In the genomic region with DNA sequence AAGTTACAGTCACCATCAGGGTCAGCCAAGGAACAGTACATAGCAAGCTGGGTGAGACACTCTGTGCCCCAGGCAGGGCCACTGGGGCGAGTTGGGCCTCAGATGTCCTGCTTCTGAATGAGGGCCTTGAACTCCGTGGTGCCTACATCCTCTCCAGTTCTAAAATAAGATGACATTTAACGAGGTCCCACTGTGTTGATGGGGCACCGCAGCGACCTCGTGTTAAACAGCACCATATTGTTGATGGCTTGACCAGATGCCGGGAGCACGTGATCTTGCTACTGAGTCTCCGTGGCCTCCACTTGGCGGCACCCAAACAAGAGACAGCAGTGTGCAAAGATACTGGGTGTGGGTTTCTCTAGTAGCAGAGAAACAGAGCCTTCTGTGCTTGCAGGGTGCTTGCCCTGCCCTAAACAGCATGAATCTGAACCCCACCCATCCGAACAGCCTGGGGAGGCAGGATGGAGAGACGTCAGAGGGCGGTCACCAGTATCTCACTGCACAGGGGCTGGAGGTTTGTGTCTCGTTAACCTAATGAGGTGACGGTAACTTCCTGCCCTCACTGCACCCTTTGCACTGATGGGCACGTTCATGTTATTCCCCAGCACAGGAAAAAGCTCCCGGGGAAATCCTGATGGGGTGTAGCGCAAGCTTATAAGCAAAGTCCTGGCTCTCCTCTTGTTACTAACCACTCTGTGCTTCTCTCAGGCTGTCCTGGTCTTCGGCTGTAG, we compare ENCODE assay signal across 22 cellular contexts.
"Had no signal": no experiment of that assay in that cellular context is flagged by ENCODE, and none has a peak within 500 bp of the region (broad histone marks: within the 10 kb centered on the region; RNA-seq: fewer than 3 reads in every experiment).

No MANE protein-coding gene starts in this region.

- H3K4me1 ChIP-seq: esophagus muscularis mucosa, lower lobe of right lung, psoas muscle, suprapubic skin, thyroid gland, vagina had no signal

- H3K4me3 Mint-ChIP-seq: memory B cell; natural killer cell treated with Interleukin-12 subunit alpha and Interleukin-12 subunit beta and Interleukin-15 and Interleukin-18, amount 100 ng/mL, for 72 hours; stimulated activated effector memory CD8-positive, alpha-beta T cell treated with anti-CD3 and anti-CD28 coated beads, Interleukin-12 subunit alpha, Interleukin-12 subunit beta, amount 100 ng/mL, for 72 hours had no signal

- H3K27ac Mint-ChIP-seq: memory B cell; natural killer cell treated with Interleukin-12 subunit alpha and Interleukin-12 subunit beta and Interleukin-15 and Interleukin-18, amount 100 ng/mL, for 72 hours; stimulated activated effector memory CD8-positive, alpha-beta T cell treated with anti-CD3 and anti-CD28 coated beads, Interleukin-12 subunit alpha, Interleukin-12 subunit beta, amount 100 ng/mL, for 72 hours had no signal

- H3K9me3 ChIP-seq: lower lobe of right lung, suprapubic skin, thyroid gland, vagina had no signal

- H3K4me3 ChIP-seq: dorsolateral prefrontal cortex, esophagus muscularis mucosa, hepatocyte, lower lobe of right lung, psoas muscle, smooth muscle cell, suprapubic skin, thyroid gland, upper lobe of left lung, vagina had no signal

- DNase-seq: central memory CD4-positive, alpha-beta T cell; cortex of kidney; dorsolateral prefrontal cortex; effector CD8-positive, alpha-beta T cell; lower lobe of right lung; midbrain; psoas muscle; retina; stimulated activated CD4-positive, alpha-beta T cell treated with anti-CD3 and anti-CD28 coated beads, Interleukin-4, amount 100 ng/mL, for 1 hour; stimulated activated CD8-positive, alpha-beta memory T cell treated with anti-CD3 and anti-CD28 coated beads, Interleukin-4, amount 100 ng/mL, for 48 hours; stimulated activated naive CD8-positive, alpha-beta T cell treated with anti-CD3 and anti-CD28 coated beads, Interleukin-15, Interleukin-2, amounts not matched to agents 100 U/mL and 50 U/mL, for 24 hours; thyroid gland; upper lobe of left lung had no signal

- H3K4me1 Mint-ChIP-seq: stimulated activated effector memory CD8-positive, alpha-beta T cell treated with anti-CD3 and anti-CD28 coated beads, Interleukin-12 subunit alpha, Interleukin-12 subunit beta, amount 100 ng/mL, for 72 hours had no signal

- H3K9me3 Mint-ChIP-seq: natural killer cell treated with Interleukin-12 subunit alpha and Interleukin-12 subunit beta and Interleukin-15 and Interleukin-18, amount 100 ng/mL, for 72 hours had no signal

- H3K27ac ChIP-seq: dorsolateral prefrontal cortex, epithelial cell of prostate, hepatocyte, lower lobe of right lung, psoas muscle, suprapubic skin, thyroid gland, upper lobe of left lung, vagina had no signal

- ATAC-seq: lower lobe of right lung; natural killer cell treated with Interleukin-12 subunit alpha and Interleukin-12 subunit beta and Interleukin-15 and Interleukin-18, amount 100 ng/mL, for 72 hours; psoas muscle; stimulated activated effector memory CD8-positive, alpha-beta T cell treated with anti-CD3 and anti-CD28 coated beads, Interleukin-12 subunit alpha, Interleukin-12 subunit beta, amount 100 ng/mL, for 72 hours; stimulated activated naive CD8-positive, alpha-beta T cell treated with anti-CD3 and anti-CD28 coated beads, Interleukin-15, Interleukin-2, amounts not matched to agents 100 U/mL and 50 U/mL, for 24 hours had no signal

- H3K36me3 Mint-ChIP-seq: memory B cell; natural killer cell treated with Interleukin-12 subunit alpha and Interleukin-12 subunit beta and Interleukin-15 and Interleukin-18, amount 100 ng/mL, for 72 hours; stimulated activated effector memory CD8-positive, alpha-beta T cell treated with anti-CD3 and anti-CD28 coated beads, Interleukin-12 subunit alpha, Interleukin-12 subunit beta, amount 100 ng/mL, for 72 hours had no signal

- H3K36me3 ChIP-seq: esophagus muscularis mucosa, lower lobe of right lung, suprapubic skin, thyroid gland, upper lobe of left lung, vagina had no signal

- H3K27me3 ChIP-seq: hepatocyte, thyroid gland, upper lobe of left lung, vagina had no signal
